ENCODE assay signal across 9 cellular contexts in the genomic region with DNA sequence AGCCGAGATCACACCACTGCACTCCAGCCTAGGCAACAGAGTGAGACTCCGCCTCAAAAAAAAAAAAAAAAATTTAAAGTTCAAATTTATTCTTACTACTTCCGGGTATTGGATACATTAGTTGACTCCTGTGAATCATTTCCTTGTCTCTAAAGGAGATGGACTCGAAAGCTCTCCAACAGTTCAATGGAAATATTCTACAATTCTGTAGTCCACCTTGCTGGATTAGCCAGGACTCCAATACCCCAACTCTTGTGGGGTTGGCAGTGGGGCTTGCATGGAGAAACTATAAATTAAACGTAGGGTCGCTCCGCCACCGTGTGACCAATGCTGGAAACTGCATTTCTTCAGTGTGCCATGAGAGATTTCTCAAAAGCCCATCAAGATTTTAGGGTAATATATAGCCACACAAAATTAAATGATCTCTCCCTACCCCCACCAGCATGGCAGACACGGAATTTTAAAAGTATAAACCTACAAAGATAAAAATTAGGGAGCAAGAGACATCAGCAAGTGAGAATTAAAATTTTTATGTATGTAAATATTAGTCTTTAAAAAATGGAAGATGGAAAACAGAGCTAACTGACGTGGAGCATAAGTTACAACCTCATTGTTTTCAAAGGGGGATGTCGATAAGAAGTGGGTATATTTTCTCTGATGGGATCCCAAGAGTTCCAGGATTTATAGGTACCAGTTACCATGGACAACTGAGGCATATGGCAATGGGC. TPM values are rescaled to one million over a fixed set of nuclear protein-coding genes. Genes with fewer than 3 reads are reported as not detected.
DNase-seq lines count a peak whose midpoint lies in the region; ATAC-seq and TF ChIP-seq lines count a peak whose summit lies in the region.
"Had no signal": no experiment of that assay in that cellular context is flagged by ENCODE, and none has a peak within 500 bp of the region (broad histone marks: within the 10 kb centered on the region; RNA-seq: fewer than 3 reads in every experiment).

No MANE protein-coding gene starts in this region.

- no peak overlapping the region for H2AK5ac ChIP-seq in trophoblast cell (ENCODE audit: low read length)

- no peak overlapping the region for H3K23ac ChIP-seq in trophoblast cell (ENCODE audit: low read length)

- H2BK5ac ChIP-seq in trophoblast cell (ENCODE audit: low read depth, low read length, poor library complexity): no peak overlapping the region

- peak; percentile 88 for ATAC-seq in upper lobe of right lung
- ATAC-seq in GM21786 (IDR thresholded peaks at IDR 0.05; ENCODE audit: unreplicated experiment): no peak

- no peaks in the 10 kb centered on the region for H3K27me3 Mint-ChIP-seq in glutamatergic neuron (ENCODE audit: unreplicated experiment)

- H3K27ac Mint-ChIP-seq in glutamatergic neuron (ENCODE audit: unreplicated experiment): no peak overlapping the region

- no peak overlapping the region for H3K14ac ChIP-seq in trophoblast cell (ENCODE audit: low read length)

- H3K36me3 ChIP-seq in KMS-11 (ENCODE audit: insufficient read depth) (no peaks in the 10 kb centered on the region), trophoblast cell (ENCODE audit: control insufficient read depth in 1 of 2, insufficient read depth in 2 of 2, low read length in 2 of 2) (peaks cover 0 to 1% of the 10 kb centered on the region in 2 experiments), upper lobe of right lung (no peaks in the 10 kb centered on the region)

- no peak overlapping the region for H2BK12ac ChIP-seq in trophoblast cell (ENCODE audit: low read length)

- H2AFZ ChIP-seq in KMS-11 (ENCODE audit: low read depth) (no peak overlapping the region), trophoblast cell (ENCODE audit: insufficient read depth, low read length, poor library complexity) (no peak overlapping the region)

- H3K4me1 Mint-ChIP-seq in glutamatergic neuron (ENCODE audit: low read depth, unreplicated experiment): no peaks in the 10 kb centered on the region

- no peak overlapping the region for H2BK120ac ChIP-seq in trophoblast cell (ENCODE audit: insufficient read depth, low read length, poor library complexity)

- no peak overlapping the region for H3K4me3 Mint-ChIP-seq in glutamatergic neuron (ENCODE audit: unreplicated experiment)
- H3K4me3 Mint-ChIP-seq: dendritic cell treated with granulocyte-macrophage colony-stimulating factor and Interleukin-4, amounts not matched to agents 40 ng/mL and 50 ng/mL, for 4 days had no signal

- H3K9me3 Mint-ChIP-seq in glutamatergic neuron (ENCODE audit: unreplicated experiment): peaks cover 6% of the 10 kb centered on the region
- H3K9me3 Mint-ChIP-seq: dendritic cell treated with granulocyte-macrophage colony-stimulating factor and Interleukin-4, amounts not matched to agents 40 ng/mL and 50 ng/mL, for 4 days had no signal

- TF ChIP-seq CTCF in KMS-11 (conservative IDR thresholded peaks at IDR 0.05; ENCODE audit: low read depth, low read length): peak; percentile 92
- peak; percentile 71 for TF ChIP-seq CTCF in glutamatergic neuron (IDR thresholded peaks at IDR 0.05; ENCODE audit: partially characterized antibody, unreplicated experiment)
- TF ChIP-seq CTCF in upper lobe of right lung (IDR thresholded peaks at IDR 0.05): peak; percentile 76

- H3K4me2 ChIP-seq in KMS-11: no peak overlapping the region
- H3K4me2 ChIP-seq in trophoblast cell (ENCODE audit: low read length): no peak overlapping the region

- H3K27ac ChIP-seq in KMS-11: no peak overlapping the region
- no peak overlapping the region for H3K27ac ChIP-seq in trophoblast cell (ENCODE audit: low read depth, low read length)
- H3K27ac ChIP-seq in upper lobe of right lung: no peak overlapping the region

- WGBS in trophoblast cell (ENCODE audit: extremely low coverage, insufficient coverage, insufficient read length): no CpG with 5 or more reads among the region's 11 CpGs

- H3K79me2 ChIP-seq in KMS-11 (ENCODE audit: insufficient read depth, low read depth): no peaks in the 10 kb centered on the region
- no peaks in the 10 kb centered on the region for H3K79me2 ChIP-seq in trophoblast cell (ENCODE audit: control insufficient read depth, insufficient read depth, low read length, poor library complexity)

- H3K79me1 ChIP-seq in trophoblast cell (ENCODE audit: low read length): no peaks in the 10 kb centered on the region

- intact Hi-C loops in upper lobe of right lung (cut with DNase I): loop anchor here (5.0 to 10.0 kb wide), 2 partner anchors 153 to 190 kb away; no protein-coding TSS in a partner anchor

- H4K20me1 ChIP-seq in KMS-11 (ENCODE audit: insufficient read depth): no peaks in the 10 kb centered on the region

- no peak overlapping the region for H4K12ac ChIP-seq in trophoblast cell (ENCODE audit: low read depth, low read length)

- no peak overlapping the region for H3K4ac ChIP-seq in trophoblast cell (ENCODE audit: low read depth, low read length)

- no peak overlapping the region for H4K91ac ChIP-seq in trophoblast cell (ENCODE audit: low read depth, low read length)

- no peaks in the 10 kb centered on the region for H3K27me3 ChIP-seq in KMS-11 (ENCODE audit: insufficient read depth, low read depth)
- no peaks in the 10 kb centered on the region for H3K27me3 ChIP-seq in trophoblast cell (ENCODE audit: insufficient read depth, low read length)
- no peaks in the 10 kb centered on the region for H3K27me3 ChIP-seq in upper lobe of right lung

- H3K18ac ChIP-seq in trophoblast cell (ENCODE audit: low read length): no peak overlapping the region

- DNase-seq in DMS153 treated with DMSO at 0.1 percent for 48 hours (lab: John Stamatoyannopoulos, UW; ENCODE audit: unreplicated experiment) (peak; percentile 35), SHP77 (lab: John Stamatoyannopoulos, UW) (peak; percentile 56 to 57), glutamatergic neuron (peak; percentile 73), trophoblast cell (peak; percentile 30 to 79), upper lobe of right lung (peak; percentile 70)
- DNase-seq in activated naive CD4-positive, alpha-beta T cell treated with Interleukin-2 at 50 U/mL for 16 hours: peak; percentile 68

- no peaks in the 10 kb centered on the region for H3K9me3 ChIP-seq in trophoblast cell (ENCODE audit: insufficient read depth, low read depth, low read length)
- H3K9me3 ChIP-seq in upper lobe of right lung: no peaks in the 10 kb centered on the region

- H3K4me1 ChIP-seq in KMS-11 (ENCODE audit: low read depth, poor library complexity, severe bottlenecking): no peaks in the 10 kb centered on the region
- H3K4me1 ChIP-seq in trophoblast cell (ENCODE audit: control insufficient read depth in 1 of 2, insufficient read depth in 2 of 2, low read length in 2 of 2): no peaks in the 10 kb centered on the region
- peaks cover 6% of the 10 kb centered on the region for H3K4me1 ChIP-seq in upper lobe of right lung

- no peak overlapping the region for H4K8ac ChIP-seq in trophoblast cell (ENCODE audit: low read depth, low read length)

- H3K9ac ChIP-seq in KMS-11 (no peak overlapping the region), trophoblast cell (ENCODE audit: low read length) (no peak overlapping the region)

- H3K36me3 Mint-ChIP-seq in glutamatergic neuron (ENCODE audit: unreplicated experiment): no peaks in the 10 kb centered on the region

- H3K4me3 ChIP-seq in KMS-11 (IDR thresholded peaks at IDR 0.05; ENCODE audit: insufficient read depth, low read depth, low read length): no peak overlapping the region
- no peak overlapping the region for H3K4me3 ChIP-seq in trophoblast cell (ENCODE audit: low read depth, low read length)
- no peak overlapping the region for H3K4me3 ChIP-seq in upper lobe of right lung

RNA-seq across cellular contexts. Expression of gene GAREM2, which starts 27.8 kb away (rescaled TPM):
- 49.3 TPM for total RNA-seq in glutamatergic neuron (ENCODE audit: unreplicated experiment)
- 6.4 and 9.2 TPM in 2 replicates for polyA plus RNA-seq in trophoblast cell (2013)
- 1.9 TPM for total RNA-seq in upper lobe of right lung

Comparison
In these comparisons a context has a peak if more than half of its experiments do, and no peak if none do; other contexts are left out.
1. RNA of gene GAREM2, which starts 27.8 kb away (total RNA-seq): 49.3 TPM in glutamatergic neuron (single experiment); 1.9 TPM in upper lobe of right lung (single experiment); every median in the first group is over 10 times any median in the second.
2. Peak in every context shown above with its lines, with median percentiles within 50 percentile points of each other: DNase-seq and CTCF ChIP-seq.